14 cellular contexts compared by ENCODE assay signal in the genomic region with DNA sequence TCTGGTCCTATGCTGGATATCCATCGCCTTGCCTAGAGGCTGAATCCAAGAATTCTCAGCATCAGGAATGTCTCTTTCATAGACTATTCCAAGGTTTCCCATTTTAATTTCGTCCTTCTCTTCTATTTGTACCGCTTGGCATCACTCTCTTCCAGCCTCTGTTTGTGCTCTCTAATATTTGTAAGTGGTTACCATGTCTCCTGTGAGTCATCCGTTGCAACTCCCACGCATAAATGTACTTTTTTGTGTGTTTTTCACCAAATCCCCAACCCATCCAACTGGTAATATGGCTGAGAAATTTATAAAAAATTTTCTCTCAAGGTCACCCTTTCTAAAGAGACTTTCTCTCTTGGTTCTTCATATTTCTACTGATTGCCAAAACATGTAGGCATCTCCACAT. TPM values are rescaled to one million over a fixed set of nuclear protein-coding genes. Genes with fewer than 3 reads are reported as not detected.
DNase-seq lines count a peak whose midpoint lies in the region; ATAC-seq and TF ChIP-seq lines count a peak whose summit lies in the region.
"Had no signal": no experiment of that assay in that cellular context is flagged by ENCODE, and none has a peak within 500 bp of the region (broad histone marks: within the 10 kb centered on the region; RNA-seq: fewer than 3 reads in every experiment).

No MANE protein-coding gene starts in this region.

- ATAC-seq in left lung (peak; percentile 26), HG02571 (IDR thresholded peaks at IDR 0.05; ENCODE audit: unreplicated experiment) (no peak)
- ATAC-seq: psoas muscle had no signal

- H3K4me1 ChIP-seq in esophagus muscularis mucosa = peaks cover 4 to 66% (median 61%) of the 10 kb centered on the region in 4 donors
- H3K4me1 ChIP-seq in left lung = peaks cover 0 to 6% of the 10 kb centered on the region in 2 donors
- no peaks in the 10 kb centered on the region for H3K4me1 ChIP-seq in uterus
- H3K4me1 ChIP-seq: psoas muscle had no signal

- intact Hi-C loops in esophagus muscularis mucosa (cut with DNase I) = no loop called here
- intact Hi-C loops in left lung (cut with DNase I) = no loop called here
- intact Hi-C loops in uterus (cut with DNase I; ENCODE audit: low total_unique reads) = no loop called here

- H3K4me3 ChIP-seq in esophagus muscularis mucosa = no peak overlapping the region
- no peak overlapping the region for H3K4me3 ChIP-seq in left lung
- H3K4me3 ChIP-seq in uterus = no peak overlapping the region
- H3K4me3 ChIP-seq: psoas muscle had no signal

- peak overlapping the region; percentile 58 to 84 (median 62) for H3K27ac ChIP-seq in esophagus muscularis mucosa (replicated peaks in 1 of 4)
- H3K27ac ChIP-seq in left lung = peak overlapping the region in 1 of 2 donors; percentile 27
- peak overlapping the region; percentile 44 to 59 for H3K27ac ChIP-seq in uterus
- H3K27ac ChIP-seq: psoas muscle, RWPE1 had no signal

- DNase-seq in DMS53 (lab: John Stamatoyannopoulos, UW) = peak; percentile 59
- DNase-seq in DMS53 treated with DMSO at 0.1 percent for 48 hours (lab: John Stamatoyannopoulos, UW; ENCODE audit: unreplicated experiment) = no peak
- DNase-seq in esophagus muscularis mucosa (ENCODE audit: extremely low spot score) = no peak
- no peak for DNase-seq in left lung
- no peak for DNase-seq in uterus
- no peak for DNase-seq in activated naive CD4-positive, alpha-beta T cell treated with Interleukin-2 at 50 U/mL for 16 hours
- no peak for DNase-seq in NCI-H748 treated with DMSO at 0.1 percent for 48 hours (lab: John Stamatoyannopoulos, UW)
- DNase-seq: activated CD4-positive, alpha-beta T cell treated with anti-CD3 and anti-CD28 coated beads for 48 hours; activated T-cell treated with anti-CD3 and anti-CD28 coated beads, Interleukin-2, amount 50 U/mL, for 48 hours; effector CD4-positive, alpha-beta T cell; NCI-H524 treated with DMSO at 0.1 percent for 48 hours; psoas muscle had no signal

- no peak for TF ChIP-seq CTCF in esophagus muscularis mucosa (IDR thresholded peaks at IDR 0.05)
- no peak for TF ChIP-seq CTCF in left lung (IDR thresholded peaks at IDR 0.05)
- TF ChIP-seq CTCF in uterus (IDR thresholded peaks at IDR 0.05) = no peak

- H3K36me3 ChIP-seq in esophagus muscularis mucosa (no peaks in the 10 kb centered on the region), left lung (no peaks in the 10 kb centered on the region), uterus (no peaks in the 10 kb centered on the region)

- 51% methylated on average over 5 of the region's 5 CpGs for WGBS in esophagus muscularis mucosa

- TF ChIP-seq POLR2A in esophagus muscularis mucosa (IDR thresholded peaks at IDR 0.05; ENCODE audit: low read depth) = no peak
- no peak for TF ChIP-seq POLR2A in uterus (IDR thresholded peaks at IDR 0.05)

- no peak for TF ChIP-seq EP300 in esophagus muscularis mucosa (IDR thresholded peaks at IDR 0.05)

- H3K27me3 ChIP-seq in esophagus muscularis mucosa (no peaks in the 10 kb centered on the region), left lung (no peaks in the 10 kb centered on the region), uterus (no peaks in the 10 kb centered on the region)

- H3K9me3 ChIP-seq in esophagus muscularis mucosa (no peaks in the 10 kb centered on the region), left lung (no peaks in the 10 kb centered on the region), uterus (no peaks in the 10 kb centered on the region)
- H3K9me3 ChIP-seq: psoas muscle had no signal

RNA-seq across cellular contexts. Expression of gene COLEC12, which starts 21.8 kb away (rescaled TPM):
- 10 to 100 TPM; 17.9 to 36.4 (median 23.5) TPM for total RNA-seq in esophagus muscularis mucosa
- 10 to 100 TPM; 32.9 to 45.2 TPM for total RNA-seq in left lung
- 10 to 100 TPM; 20.2 to 81.3 (median 29.1) TPM for total RNA-seq in uterus
